8 cellular contexts compared by ENCODE assay signal in genomic region chr1:155744711-155745283, GRCh38. TPM values are rescaled to one million over a fixed set of nuclear protein-coding genes. Genes with fewer than 3 reads are reported as not detected.
DNase-seq lines count a peak whose midpoint lies in the region; ATAC-seq and TF ChIP-seq lines count a peak whose summit lies in the region.

No MANE protein-coding gene starts in this region.

- H3K27me3 ChIP-seq in SJCRH30: no peaks in the 10 kb centered on the region

- TF ChIP-seq POLR2A in GM18505 (IDR thresholded peaks at IDR 0.05; ENCODE audit: borderline replicate concordance, extremely low read depth, insufficient read depth, insufficient read length): no peak

- ATAC-seq in GM19463 (IDR thresholded peaks at IDR 0.05; ENCODE audit: unreplicated experiment) (no peak), GM21526 (IDR thresholded peaks at IDR 0.05; ENCODE audit: low FRiP score, unreplicated experiment) (no peak), GM18505 (IDR thresholded peaks at IDR 0.05; ENCODE audit: unreplicated experiment) (no peak)

- peak overlapping the region; percentile 30 for H3K27ac ChIP-seq in SJCRH30

- peaks cover 4% of the 10 kb centered on the region; the same call in 1 of the 2 replicates for H3K36me3 ChIP-seq in SJCRH30

- no peaks in the 10 kb centered on the region for H3K9me3 ChIP-seq in SJCRH30 (replicated peaks)

- TF ChIP-seq CTCF in GM12864 (IDR thresholded peaks at IDR 0.05; ENCODE audit: low read depth, low read length, missing control alignments) (no peak), fibroblast of mammary gland (conservative IDR thresholded peaks at IDR 0.05; ENCODE audit: control insufficient read depth, insufficient read depth, low read depth, low read length) (no peak)

- DNase-seq in GM12864 (ENCODE audit: low read depth): no peak
- DNase-seq in SJCRH30: no peak
- no peak for DNase-seq in fibroblast of mammary gland (ENCODE audit: low read depth)
- DNase-seq in retina: peak; percentile 4
- no peak for DNase-seq in HUDEP-2 (lab: John Stamatoyannopoulos, UW; ENCODE audit: unreplicated experiment in 76 of 76)

- H3K4me1 ChIP-seq in SJCRH30: no peaks in the 10 kb centered on the region

- H3K4me3 ChIP-seq in GM12864 (ENCODE audit: low read depth, low read length) (peak overlapping the region; percentile 62), SJCRH30 (peak overlapping the region; percentile 64), fibroblast of mammary gland (ENCODE audit: control insufficient read depth, low read depth, low read length) (peak overlapping the region; percentile 64)

RNA-seq across cellular contexts. Expression of gene DAP3, which starts 55.9 kb away (rescaled TPM):
- total RNA-seq in SJCRH30 (2014; rRNA removed; shearing (Covaris generic)): 75.4 and 89.3 TPM in 2 replicates

RNA-seq across cellular contexts. Expression of gene YY1AP1, which starts 56.2 kb away (rescaled TPM):
- 38.9 TPM in 2 replicates for total RNA-seq in SJCRH30 (2014; rRNA removed; shearing (Covaris generic))
